2 cellular contexts compared by ENCODE assay signal in the genomic region with DNA sequence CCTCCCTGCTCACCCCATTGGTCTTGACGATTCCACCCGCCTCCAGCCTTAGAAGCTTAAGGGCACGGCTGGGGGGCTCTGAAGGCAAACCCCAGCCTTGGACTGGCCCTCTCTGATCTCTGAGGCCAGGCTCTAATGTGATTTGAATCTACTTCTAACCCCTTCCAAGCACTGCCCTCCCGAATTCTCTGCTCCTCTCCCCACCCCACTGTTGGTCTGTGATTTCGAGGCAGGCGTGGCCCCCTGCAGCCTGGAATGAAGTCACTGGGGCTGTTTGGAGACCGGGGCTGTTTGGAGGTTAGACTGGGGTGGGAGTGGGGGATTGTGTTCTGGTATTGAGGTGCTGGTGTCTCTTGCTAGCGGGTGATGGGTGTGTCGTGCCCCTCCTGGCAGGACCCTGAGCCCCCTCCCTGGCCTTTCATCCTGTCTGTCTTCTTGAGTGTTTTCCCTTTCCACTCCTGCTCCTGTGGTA.
TF ChIP-seq lines count a peak whose summit lies in the region.

No MANE protein-coding gene starts in this region.

TF ChIP-seq in SK-N-SH, 30 proteins besides CTCF, POLR2A, EP300 and RAD21 (continued from another document):
- TF ChIP-seq, protein P1, sequence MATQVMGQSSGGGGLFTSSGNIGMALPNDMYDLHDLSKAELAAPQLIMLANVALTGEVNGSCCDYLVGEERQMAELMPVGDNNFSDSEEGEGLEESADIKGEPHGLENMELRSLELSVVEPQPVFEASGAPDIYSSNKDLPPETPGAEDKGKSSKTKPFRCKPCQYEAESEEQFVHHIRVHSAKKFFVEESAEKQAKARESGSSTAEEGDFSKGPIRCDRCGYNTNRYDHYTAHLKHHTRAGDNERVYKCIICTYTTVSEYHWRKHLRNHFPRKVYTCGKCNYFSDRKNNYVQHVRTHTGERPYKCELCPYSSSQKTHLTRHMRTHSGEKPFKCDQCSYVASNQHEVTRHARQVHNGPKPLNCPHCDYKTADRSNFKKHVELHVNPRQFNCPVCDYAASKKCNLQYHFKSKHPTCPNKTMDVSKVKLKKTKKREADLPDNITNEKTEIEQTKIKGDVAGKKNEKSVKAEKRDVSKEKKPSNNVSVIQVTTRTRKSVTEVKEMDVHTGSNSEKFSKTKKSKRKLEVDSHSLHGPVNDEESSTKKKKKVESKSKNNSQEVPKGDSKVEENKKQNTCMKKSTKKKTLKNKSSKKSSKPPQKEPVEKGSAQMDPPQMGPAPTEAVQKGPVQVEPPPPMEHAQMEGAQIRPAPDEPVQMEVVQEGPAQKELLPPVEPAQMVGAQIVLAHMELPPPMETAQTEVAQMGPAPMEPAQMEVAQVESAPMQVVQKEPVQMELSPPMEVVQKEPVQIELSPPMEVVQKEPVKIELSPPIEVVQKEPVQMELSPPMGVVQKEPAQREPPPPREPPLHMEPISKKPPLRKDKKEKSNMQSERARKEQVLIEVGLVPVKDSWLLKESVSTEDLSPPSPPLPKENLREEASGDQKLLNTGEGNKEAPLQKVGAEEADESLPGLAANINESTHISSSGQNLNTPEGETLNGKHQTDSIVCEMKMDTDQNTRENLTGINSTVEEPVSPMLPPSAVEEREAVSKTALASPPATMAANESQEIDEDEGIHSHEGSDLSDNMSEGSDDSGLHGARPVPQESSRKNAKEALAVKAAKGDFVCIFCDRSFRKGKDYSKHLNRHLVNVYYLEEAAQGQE (IDR thresholded peaks at IDR 0.05; ENCODE audit: low read depth, low read length) = no peak
- TF ChIP-seq, protein P2, sequence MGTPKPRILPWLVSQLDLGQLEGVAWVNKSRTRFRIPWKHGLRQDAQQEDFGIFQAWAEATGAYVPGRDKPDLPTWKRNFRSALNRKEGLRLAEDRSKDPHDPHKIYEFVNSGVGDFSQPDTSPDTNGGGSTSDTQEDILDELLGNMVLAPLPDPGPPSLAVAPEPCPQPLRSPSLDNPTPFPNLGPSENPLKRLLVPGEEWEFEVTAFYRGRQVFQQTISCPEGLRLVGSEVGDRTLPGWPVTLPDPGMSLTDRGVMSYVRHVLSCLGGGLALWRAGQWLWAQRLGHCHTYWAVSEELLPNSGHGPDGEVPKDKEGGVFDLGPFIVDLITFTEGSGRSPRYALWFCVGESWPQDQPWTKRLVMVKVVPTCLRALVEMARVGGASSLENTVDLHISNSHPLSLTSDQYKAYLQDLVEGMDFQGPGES (IDR thresholded peaks at IDR 0.05; ENCODE audit: low read depth, low read length) = no peak
- no peak for TF ChIP-seq FOSL2 (IDR thresholded peaks at IDR 0.05; ENCODE audit: borderline replicate concordance, low read depth)
- TF ChIP-seq, protein P3, sequence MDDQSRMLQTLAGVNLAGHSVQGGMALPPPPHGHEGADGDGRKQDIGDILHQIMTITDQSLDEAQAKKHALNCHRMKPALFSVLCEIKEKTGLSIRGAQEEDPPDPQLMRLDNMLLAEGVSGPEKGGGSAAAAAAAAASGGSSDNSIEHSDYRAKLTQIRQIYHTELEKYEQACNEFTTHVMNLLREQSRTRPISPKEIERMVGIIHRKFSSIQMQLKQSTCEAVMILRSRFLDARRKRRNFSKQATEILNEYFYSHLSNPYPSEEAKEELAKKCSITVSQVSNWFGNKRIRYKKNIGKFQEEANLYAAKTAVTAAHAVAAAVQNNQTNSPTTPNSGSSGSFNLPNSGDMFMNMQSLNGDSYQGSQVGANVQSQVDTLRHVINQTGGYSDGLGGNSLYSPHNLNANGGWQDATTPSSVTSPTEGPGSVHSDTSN (IDR thresholded peaks at IDR 0.05) = no peak
- TF ChIP-seq RFX5 (IDR thresholded peaks at IDR 0.05; ENCODE audit: low read length) = no peak
- no peak for TF ChIP-seq GATA2 (CRISPR knock-in tag; IDR thresholded peaks at IDR 0.05)
- TF ChIP-seq, protein P4, sequence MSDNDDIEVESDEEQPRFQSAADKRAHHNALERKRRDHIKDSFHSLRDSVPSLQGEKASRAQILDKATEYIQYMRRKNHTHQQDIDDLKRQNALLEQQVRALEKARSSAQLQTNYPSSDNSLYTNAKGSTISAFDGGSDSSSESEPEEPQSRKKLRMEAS (IDR thresholded peaks at IDR 0.05; ENCODE audit: low read depth) = no peak
- no peak for TF ChIP-seq RXRA (IDR thresholded peaks at IDR 0.05; ENCODE audit: borderline replicate concordance, low read depth)

TF ChIP-seq in SK-N-SH treated with all-trans-retinoic acid at 6 μM for 48 hours, 23 proteins besides CTCF, POLR2A, EP300 and RAD21 (continued from another document):
- no peak for TF ChIP-seq ZC3H10 (CRISPR knock-in tag; IDR thresholded peaks at IDR 0.05)
- no peak for TF ChIP-seq ZNF565 (CRISPR knock-in tag; conservative IDR thresholded peaks at IDR 0.05; ENCODE audit: low read depth)
- TF ChIP-seq, protein P5, sequence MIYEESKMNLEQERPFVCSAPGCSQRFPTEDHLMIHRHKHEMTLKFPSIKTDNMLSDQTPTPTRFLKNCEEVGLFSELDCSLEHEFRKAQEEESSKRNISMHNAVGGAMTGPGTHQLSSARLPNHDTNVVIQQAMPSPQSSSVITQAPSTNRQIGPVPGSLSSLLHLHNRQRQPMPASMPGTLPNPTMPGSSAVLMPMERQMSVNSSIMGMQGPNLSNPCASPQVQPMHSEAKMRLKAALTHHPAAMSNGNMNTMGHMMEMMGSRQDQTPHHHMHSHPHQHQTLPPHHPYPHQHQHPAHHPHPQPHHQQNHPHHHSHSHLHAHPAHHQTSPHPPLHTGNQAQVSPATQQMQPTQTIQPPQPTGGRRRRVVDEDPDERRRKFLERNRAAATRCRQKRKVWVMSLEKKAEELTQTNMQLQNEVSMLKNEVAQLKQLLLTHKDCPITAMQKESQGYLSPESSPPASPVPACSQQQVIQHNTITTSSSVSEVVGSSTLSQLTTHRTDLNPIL (CRISPR knock-in tag; IDR thresholded peaks at IDR 0.05; ENCODE audit: low read depth) = no peak
- TF ChIP-seq GLIS3 (CRISPR knock-in tag; IDR thresholded peaks at IDR 0.05) = no peak
- TF ChIP-seq ZNF70 (CRISPR knock-in tag; IDR thresholded peaks at IDR 0.05) = no peak
- TF ChIP-seq, protein P6, sequence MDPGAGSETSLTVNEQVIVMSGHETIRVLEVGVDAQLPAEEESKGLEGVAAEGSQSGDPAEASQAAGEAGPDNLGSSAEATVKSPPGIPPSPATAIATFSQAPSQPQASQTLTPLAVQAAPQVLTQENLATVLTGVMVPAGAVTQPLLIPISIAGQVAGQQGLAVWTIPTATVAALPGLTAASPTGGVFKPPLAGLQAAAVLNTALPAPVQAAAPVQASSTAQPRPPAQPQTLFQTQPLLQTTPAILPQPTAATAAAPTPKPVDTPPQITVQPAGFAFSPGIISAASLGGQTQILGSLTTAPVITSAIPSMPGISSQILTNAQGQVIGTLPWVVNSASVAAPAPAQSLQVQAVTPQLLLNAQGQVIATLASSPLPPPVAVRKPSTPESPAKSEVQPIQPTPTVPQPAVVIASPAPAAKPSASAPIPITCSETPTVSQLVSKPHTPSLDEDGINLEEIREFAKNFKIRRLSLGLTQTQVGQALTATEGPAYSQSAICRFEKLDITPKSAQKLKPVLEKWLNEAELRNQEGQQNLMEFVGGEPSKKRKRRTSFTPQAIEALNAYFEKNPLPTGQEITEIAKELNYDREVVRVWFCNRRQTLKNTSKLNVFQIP (CRISPR knock-in tag; IDR thresholded peaks at IDR 0.05; ENCODE audit: borderline replicate concordance, low read depth) = no peak
- TF ChIP-seq TCF4 (CRISPR knock-in tag; IDR thresholded peaks at IDR 0.05; ENCODE audit: borderline replicate concordance) = no peak
- no peak for TF ChIP-seq ARNTL (CRISPR knock-in tag; IDR thresholded peaks at IDR 0.05; ENCODE audit: borderline replicate concordance, low read depth)
- no peak for TF ChIP-seq PPARA (CRISPR knock-in tag; IDR thresholded peaks at IDR 0.05; ENCODE audit: borderline replicate concordance)
- no peak for TF ChIP-seq CSDC2 (CRISPR knock-in tag; IDR thresholded peaks at IDR 0.05)
- TF ChIP-seq, protein P7, sequence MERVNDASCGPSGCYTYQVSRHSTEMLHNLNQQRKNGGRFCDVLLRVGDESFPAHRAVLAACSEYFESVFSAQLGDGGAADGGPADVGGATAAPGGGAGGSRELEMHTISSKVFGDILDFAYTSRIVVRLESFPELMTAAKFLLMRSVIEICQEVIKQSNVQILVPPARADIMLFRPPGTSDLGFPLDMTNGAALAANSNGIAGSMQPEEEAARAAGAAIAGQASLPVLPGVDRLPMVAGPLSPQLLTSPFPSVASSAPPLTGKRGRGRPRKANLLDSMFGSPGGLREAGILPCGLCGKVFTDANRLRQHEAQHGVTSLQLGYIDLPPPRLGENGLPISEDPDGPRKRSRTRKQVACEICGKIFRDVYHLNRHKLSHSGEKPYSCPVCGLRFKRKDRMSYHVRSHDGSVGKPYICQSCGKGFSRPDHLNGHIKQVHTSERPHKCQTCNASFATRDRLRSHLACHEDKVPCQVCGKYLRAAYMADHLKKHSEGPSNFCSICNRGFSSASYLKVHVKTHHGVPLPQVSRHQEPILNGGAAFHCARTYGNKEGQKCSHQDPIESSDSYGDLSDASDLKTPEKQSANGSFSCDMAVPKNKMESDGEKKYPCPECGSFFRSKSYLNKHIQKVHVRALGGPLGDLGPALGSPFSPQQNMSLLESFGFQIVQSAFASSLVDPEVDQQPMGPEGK (CRISPR knock-in tag; IDR thresholded peaks at IDR 0.05; ENCODE audit: borderline replicate concordance) = no peak
- TF ChIP-seq BACH2 (CRISPR knock-in tag; IDR thresholded peaks at IDR 0.05; ENCODE audit: borderline replicate concordance) = no peak
- no peak for TF ChIP-seq TOX (CRISPR knock-in tag; IDR thresholded peaks at IDR 0.05; ENCODE audit: borderline replicate concordance)
- no peak for TF ChIP-seq OSR1 (CRISPR knock-in tag; IDR thresholded peaks at IDR 0.05)
- TF ChIP-seq ISL1 (CRISPR knock-in tag; IDR thresholded peaks at IDR 0.05) = no peak
